33 cellular contexts compared by ENCODE assay signal in the genomic region with DNA sequence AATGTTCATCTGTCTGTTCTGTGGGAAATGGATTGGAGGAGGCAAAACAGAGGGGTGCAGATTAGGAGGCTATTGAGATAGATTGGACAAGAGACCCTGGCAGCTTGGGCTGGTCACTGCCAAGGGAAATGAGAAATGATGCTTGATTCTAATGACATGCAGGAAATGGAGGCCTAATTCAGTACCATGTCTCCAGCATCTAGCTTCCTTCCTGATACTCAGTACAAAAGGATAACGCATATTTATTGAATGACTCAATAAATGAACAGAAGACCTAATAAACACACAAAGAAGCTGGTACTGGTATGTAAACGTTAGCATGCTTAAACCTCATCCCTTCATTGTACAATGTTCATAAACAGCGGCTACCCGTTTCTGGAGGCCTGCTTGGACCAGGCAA.
"Had no signal": no experiment of that assay in that cellular context is flagged by ENCODE, and none has a peak within 500 bp of the region (broad histone marks: within the 10 kb centered on the region; RNA-seq: fewer than 3 reads in every experiment).

No MANE protein-coding gene starts in this region.

- H3K27ac ChIP-seq: adrenal gland, body of pancreas, breast epithelium, SJSA1 had no signal

- H3K27me3 ChIP-seq: body of pancreas, SJSA1 had no signal

- H3K36me3 Mint-ChIP-seq: activated naive CD4-positive, alpha-beta T cell treated with anti-CD3 and anti-CD28 coated beads, Interleukin-2, amount 50 U/mL, for 72 hours had no signal

- FAIRE-seq: astrocyte, TTC549 had no signal

- H3K4me1 ChIP-seq: adrenal gland, body of pancreas, breast epithelium, SJSA1 had no signal

- H3K9me3 ChIP-seq: adrenal gland, body of pancreas, breast epithelium, MG63, SJSA1, SK-N-SH had no signal

- H3K27ac Mint-ChIP-seq: activated CD4-positive, alpha-beta T cell treated with anti-CD3 and anti-CD28 coated beads for 36 hours; activated CD4-positive, alpha-beta T cell treated with anti-CD3 and anti-CD28 coated beads, Interleukin-2, amount 10 ng/mL, durations not matched to agents 7 days and 5 days; activated CD8-positive, alpha-beta T cell treated with anti-CD3 and anti-CD28 coated beads, Interleukin-2, amount 10 ng/mL, durations not matched to agents 7 days and 5 days; activated naive CD4-positive, alpha-beta T cell treated with anti-CD3 and anti-CD28 coated beads for 36 hours; activated naive CD4-positive, alpha-beta T cell treated with anti-CD3 and anti-CD28 coated beads, Interleukin-2, amount 50 U/mL, for 72 hours; activated T-helper 1 cell treated with anti-CD3 and anti-CD28 coated beads, Interleukin-12 subunit alpha, Interleukin-12 subunit beta, Interleukin-2, Interleukin-4 antibody, amounts not matched to agents 30 ng/mL and 10 ng/mL and 1 ng/mL, durations not matched to agents 14 hours and 24 hours and 36 hours; T-helper 1 cell treated with Interleukin-12 subunit alpha and Interleukin-12 subunit beta and Interleukin-4 antibody, amounts not matched to agents 30 μg/mL and 1 μg/mL, for 36 hours; T-helper 2 cell treated with Interferon-gamma antibody and Interleukin-4, amounts not matched to agents 5 μg/mL and 100 μg/mL, for 36 hours had no signal

- H3K4me2 ChIP-seq: SK-N-SH had no signal

- ATAC-seq: activated CD4-positive, alpha-beta T cell treated with anti-CD3 and anti-CD28 coated beads for 36 hours; activated CD8-positive, alpha-beta T cell treated with anti-CD3 and anti-CD28 coated beads, Interleukin-2, amount 10 ng/mL, durations not matched to agents 7 days and 5 days; activated naive CD4-positive, alpha-beta T cell treated with anti-CD3 and anti-CD28 coated beads, Interleukin-2, amount 50 U/mL, for 72 hours; activated T-cell treated with anti-CD3 and anti-CD28 coated beads, Interleukin-2, amount 50 U/mL, for 4 hours; body of pancreas; Panc1 had no signal

- H3K36me3 ChIP-seq: adrenal gland, breast epithelium, MG63, SJSA1 had no signal

- H3K4me1 Mint-ChIP-seq: activated CD4-positive, alpha-beta T cell treated with anti-CD3 and anti-CD28 coated beads for 36 hours; activated CD4-positive, alpha-beta T cell treated with anti-CD3 and anti-CD28 coated beads, Interleukin-2, amount 10 ng/mL, durations not matched to agents 7 days and 5 days had no signal

- H3K27me3 Mint-ChIP-seq: activated CD4-positive, alpha-beta T cell treated with anti-CD3 and anti-CD28 coated beads, Interleukin-2, amount 10 ng/mL, durations not matched to agents 7 days and 5 days had no signal

- H3K9ac ChIP-seq: SK-N-SH had no signal

- H3K9me3 Mint-ChIP-seq: activated CD4-positive, alpha-beta T cell treated with anti-CD3 and anti-CD28 coated beads, Interleukin-2, amount 10 ng/mL, durations not matched to agents 7 days and 5 days; activated naive CD4-positive, alpha-beta T cell treated with anti-CD3 and anti-CD28 coated beads, Interleukin-2, amount 50 U/mL, for 72 hours; activated T-cell treated with anti-CD3 and anti-CD28 coated beads, Interleukin-2, amount 50 U/mL, for 4 hours; activated T-helper 1 cell treated with anti-CD3 and anti-CD28 coated beads, Interleukin-12 subunit alpha, Interleukin-12 subunit beta, Interleukin-2, Interleukin-4 antibody, amounts not matched to agents 30 ng/mL and 10 ng/mL and 1 ng/mL, durations not matched to agents 14 hours and 24 hours and 36 hours; T-helper 1 cell treated with Interleukin-12 subunit alpha and Interleukin-12 subunit beta and Interleukin-4 antibody, amounts not matched to agents 30 μg/mL and 1 μg/mL, for 36 hours; T-helper 2 cell treated with Interferon-gamma antibody and Interleukin-4, amounts not matched to agents 5 μg/mL and 100 μg/mL, for 36 hours had no signal

- DNase-seq: activated CD4-positive, alpha-beta T cell treated with anti-CD3 and anti-CD28 coated beads for 36 hours; activated CD4-positive, alpha-beta T cell treated with anti-CD3 and anti-CD28 coated beads, Interleukin-2, amount 10 ng/mL, durations not matched to agents 7 days and 5 days; activated CD4-positive, alpha-beta T cell treated with anti-CD3 and anti-CD28 coated beads, Interleukin-2, amount 50 U/mL, for 48 hours; activated CD8-positive, alpha-beta memory T cell treated with anti-CD3 and anti-CD28 coated beads, Interleukin-2, amount 50 U/mL, for 4 hours; activated CD8-positive, alpha-beta T cell treated with anti-CD3 and anti-CD28 coated beads, Interleukin-2, amount 10 ng/mL, durations not matched to agents 7 days and 5 days; activated gamma-delta T cell treated with Interleukin-2 at 50 U/mL for 16 hours; activated naive CD4-positive, alpha-beta T cell treated with anti-CD3 and anti-CD28 coated beads for 36 hours; activated T-cell treated with anti-CD3 and anti-CD28 coated beads for 4 hours; activated T-cell treated with anti-CD3 and anti-CD28 coated beads, Interleukin-2, amount 50 U/mL, for 4 hours; adrenal gland; body of pancreas; Kasumi-1; KG1; MG63; NCI-H1048; NCI-H1105 treated with DMSO at 0.1 percent for 48 hours; NCI-H1436; NCI-H1694; NCI-H1930; NCI-H2081 treated with DMSO at 0.1 percent for 48 hours; NCI-H345; NCI-H524 treated with DMSO at 0.1 percent for 48 hours; SHP77 treated with DMSO at 0.1 percent for 48 hours; SK-N-SH had no signal

- H3K4me3 Mint-ChIP-seq: activated CD4-positive, alpha-beta T cell treated with anti-CD3 and anti-CD28 coated beads for 36 hours; activated CD4-positive, alpha-beta T cell treated with anti-CD3 and anti-CD28 coated beads, Interleukin-2, amount 10 ng/mL, durations not matched to agents 7 days and 5 days; activated CD8-positive, alpha-beta T cell treated with anti-CD3 and anti-CD28 coated beads, Interleukin-2, amount 10 ng/mL, durations not matched to agents 7 days and 5 days; activated naive CD4-positive, alpha-beta T cell treated with anti-CD3 and anti-CD28 coated beads for 36 hours; activated T-cell treated with anti-CD3 and anti-CD28 coated beads, Interleukin-2, amount 50 U/mL, for 4 hours; activated T-helper 1 cell treated with anti-CD3 and anti-CD28 coated beads, Interleukin-12 subunit alpha, Interleukin-12 subunit beta, Interleukin-2, Interleukin-4 antibody, amounts not matched to agents 30 ng/mL and 10 ng/mL and 1 ng/mL, durations not matched to agents 14 hours and 24 hours and 36 hours; T-helper 1 cell treated with Interleukin-12 subunit alpha and Interleukin-12 subunit beta and Interleukin-4 antibody, amounts not matched to agents 30 μg/mL and 1 μg/mL, for 36 hours; T-helper 2 cell treated with Interferon-gamma antibody and Interleukin-4, amounts not matched to agents 5 μg/mL and 100 μg/mL, for 36 hours had no signal

- H3K4me3 ChIP-seq: adrenal gland, body of pancreas, breast epithelium, MG63, SJSA1 had no signal
